In genomic region chr4:173490256-173490655, GRCh38 we compare ENCODE assay signal across 22 cellular contexts. TPM values are rescaled to one million over a fixed set of nuclear protein-coding genes. Genes with fewer than 3 reads are reported as not detected.
DNase-seq lines count a peak whose midpoint lies in the region; ATAC-seq and TF ChIP-seq lines count a peak whose summit lies in the region.
"Had no signal": no experiment of that assay in that cellular context is flagged by ENCODE, and none has a peak within 500 bp of the region (broad histone marks: within the 10 kb centered on the region; RNA-seq: fewer than 3 reads in every experiment).

No MANE protein-coding gene starts in this region.

- peaks cover 30% of the 10 kb centered on the region for H3K27me3 Mint-ChIP-seq in endodermal cell (ENCODE audit: insufficient read depth)

- no peaks in the 10 kb centered on the region for H3K9me3 ChIP-seq in muscle layer of colon (ENCODE audit: low read length)
- H3K9me3 ChIP-seq in endodermal cell (ENCODE audit: control insufficient read depth, low read length) = no peaks in the 10 kb centered on the region
- H3K9me3 ChIP-seq: vagina had no signal

- TF ChIP-seq CTCF in endodermal cell (conservative IDR thresholded peaks at IDR 0.05) = no peak

- H3K27ac Mint-ChIP-seq in endodermal cell = no peak overlapping the region
- H3K27ac Mint-ChIP-seq: activated CD8-positive, alpha-beta T cell treated with anti-CD3 and anti-CD28 coated beads for 36 hours; activated naive CD8-positive, alpha-beta T cell; activated T-cell treated with anti-CD3 and anti-CD28 coated beads, Interleukin-2, amount 50 U/mL, for 72 hours; stimulated activated naive CD8-positive, alpha-beta T cell treated with anti-CD3 and anti-CD28 coated beads, Interleukin-15, Interleukin-2, amounts not matched to agents 100 ng/mL and 50 ng/mL, for 24 hours had no signal

- no peaks in the 10 kb centered on the region for H3K36me3 Mint-ChIP-seq in endodermal cell (ENCODE audit: low read depth)
- H3K36me3 Mint-ChIP-seq: activated naive CD8-positive, alpha-beta T cell had no signal

- H3K4me3 ChIP-seq in muscle layer of colon (ENCODE audit: low read depth in 1 of 2, low read length in 2 of 2) (no peak overlapping the region), endodermal cell (ENCODE audit: low read length) (no peak overlapping the region)
- H3K4me3 ChIP-seq: vagina had no signal

- H3K27me3 ChIP-seq in muscle layer of colon (ENCODE audit: control insufficient read depth in 1 of 2, insufficient read depth in 2 of 2, low read length in 2 of 2) (no peaks in the 10 kb centered on the region), endodermal cell (ENCODE audit: control insufficient read depth, insufficient read depth, low read length, poor library complexity, severe bottlenecking) (peaks cover 22% of the 10 kb centered on the region)
- H3K27me3 ChIP-seq: vagina had no signal

- no peaks in the 10 kb centered on the region for H3K36me3 ChIP-seq in muscle layer of colon (ENCODE audit: insufficient read depth, low read length)
- H3K36me3 ChIP-seq in endodermal cell (ENCODE audit: control insufficient read depth, insufficient read depth, low read length) = no peaks in the 10 kb centered on the region
- H3K36me3 ChIP-seq: vagina had no signal

- H3K4me3 Mint-ChIP-seq in endodermal cell = no peak overlapping the region
- H3K4me3 Mint-ChIP-seq: activated CD8-positive, alpha-beta T cell treated with anti-CD3 and anti-CD28 coated beads for 36 hours; activated naive CD8-positive, alpha-beta T cell; activated T-cell treated with anti-CD3 and anti-CD28 coated beads, Interleukin-2, amount 50 U/mL, for 72 hours; stimulated activated naive CD8-positive, alpha-beta T cell treated with anti-CD3 and anti-CD28 coated beads, Interleukin-15, Interleukin-2, amounts not matched to agents 100 ng/mL and 50 ng/mL, for 24 hours had no signal

- H3K27ac ChIP-seq in muscle layer of colon (ENCODE audit: low read depth, low read length) = peak overlapping the region; percentile 12
- no peak overlapping the region for H3K27ac ChIP-seq in endodermal cell (ENCODE audit: low read depth, low read length)
- H3K27ac ChIP-seq: vagina, VCaP had no signal

- 68% methylated on average over 3 of the region's 3 CpGs; no CpG with 5 or more reads in 1 of the 2 experiments for WGBS in endodermal cell (ENCODE audit: insufficient coverage in 1 of 2, insufficient read length in 1 of 2), 2 experiments

- H3K9me3 Mint-ChIP-seq in endodermal cell = peaks cover 3% of the 10 kb centered on the region
- H3K9me3 Mint-ChIP-seq: activated CD8-positive, alpha-beta T cell treated with anti-CD3 and anti-CD28 coated beads for 36 hours; activated T-cell treated with anti-CD3 and anti-CD28 coated beads, Interleukin-2, amount 50 U/mL, for 72 hours; stimulated activated naive CD8-positive, alpha-beta T cell treated with anti-CD3 and anti-CD28 coated beads, Interleukin-15, Interleukin-2, amounts not matched to agents 100 ng/mL and 50 ng/mL, for 24 hours had no signal

- no peak for ATAC-seq in GM21447 (IDR thresholded peaks at IDR 0.05; ENCODE audit: unreplicated experiment)
- ATAC-seq: activated CD8-positive, alpha-beta T cell treated with anti-CD3 and anti-CD28 coated beads for 36 hours; activated T-cell treated with anti-CD3 and anti-CD28 coated beads, Interleukin-2, amount 50 U/mL, for 72 hours; Panc1 had no signal

- no peak overlapping the region for H3K9ac ChIP-seq in muscle layer of colon (ENCODE audit: low read length)
- no peak overlapping the region for H3K9ac ChIP-seq in endodermal cell (ENCODE audit: extremely low read depth, low read length, poor library complexity, severe bottlenecking)

- DNase-seq in AML-193 (lab: John Stamatoyannopoulos, UW) (peak; percentile 88 to 90), M059J (ENCODE audit: low read depth) (peak; percentile 42), UCSD-AML1 (lab: John Stamatoyannopoulos, UW; ENCODE audit: unreplicated experiment) (peak; percentile 22), foreskin melanocyte (no peak), endodermal cell (no peak), NCI-H345 treated with DMSO at 0.1 percent for 48 hours (lab: John Stamatoyannopoulos, UW; ENCODE audit: unreplicated experiment) (no peak)
- DNase-seq: activated CD8-positive, alpha-beta T cell treated with anti-CD3 and anti-CD28 coated beads for 36 hours; activated T-cell treated with anti-CD3 and anti-CD28 coated beads, Interleukin-2, amount 50 U/mL, for 72 hours; caudate nucleus; effector CD8-positive, alpha-beta T cell; hippocampal formation; kidney; NCI-H2081 treated with DMSO at 0.1 percent for 48 hours; NCI-H69; retina had no signal

- peaks cover 10% of the 10 kb centered on the region for H3K4me1 Mint-ChIP-seq in endodermal cell

- H3K4me1 ChIP-seq in muscle layer of colon (ENCODE audit: insufficient read depth, low read length) (peaks cover 32% of the 10 kb centered on the region), endodermal cell (ENCODE audit: control insufficient read depth, insufficient read depth, low read length) (peaks cover 4% of the 10 kb centered on the region)

RNA-seq across cellular contexts. Expression of gene HAND2, which starts 39.8 kb away (rescaled TPM):
- total RNA-seq in M059J (2014; rRNA removed; shearing (Covaris generic)) = not detected in 2 replicates
- total RNA-seq in endodermal cell = not detected
- polyA plus RNA-seq in endodermal cell (2013, experiment 1 of 2) = 2.0 TPM
- polyA plus RNA-seq in endodermal cell (2013, experiment 2 of 2) = 2.0 TPM
- total RNA-seq: activated CD8-positive, alpha-beta T cell treated with anti-CD3 and anti-CD28 coated beads for 36 hours; activated T-cell treated with anti-CD3 and anti-CD28 coated beads, Interleukin-2, amount 50 U/mL, for 72 hours had no signal

Comparison
In these comparisons a context has a peak if more than half of its experiments do, and no peak if none do; other contexts are left out.
1. DNase-seq: peak in AML-193 (2 of 2), M059J (single experiment) and UCSD-AML1 (single experiment); none in foreskin melanocyte (single experiment), endodermal cell (single experiment) and NCI-H345 treated with DMSO at 0.1 percent for 48 hours (single experiment).